In genomic region chr16:74666425-74667214, GRCh38 we compare ENCODE assay signal across 8 cellular contexts. TPM values are rescaled to one million over a fixed set of nuclear protein-coding genes. Genes with fewer than 3 reads are reported as not detected.
A peak's percentile ranks its signal among the peaks of the same experiment; 100 is the strongest.
DNase-seq lines count a peak whose midpoint lies in the region; ATAC-seq and TF ChIP-seq lines count a peak whose summit lies in the region.

RFWD3 (minus strand) TSS chr16:74666877; CDS start chr16:74661449, 5,428 bp downstream.

- peaks cover 25% of the 10 kb centered on the region for H3K36me3 ChIP-seq in H7 (replicated peaks; ENCODE audit: control insufficient read depth, insufficient read depth, low read length)

- peaks cover 34% of the 10 kb centered on the region for H3K4me1 Mint-ChIP-seq in nephron progenitor cell
- peaks cover 55% of the 10 kb centered on the region for H3K4me1 Mint-ChIP-seq in stimulated activated naive CD8-positive, alpha-beta T cell treated with anti-CD3 and anti-CD28 coated beads, Interleukin-15, amount 100 ng/mL, for 72 hours

- peaks cover 31% of the 10 kb centered on the region for H3K9me3 Mint-ChIP-seq in nephron progenitor cell
- no peaks in the 10 kb centered on the region for H3K9me3 Mint-ChIP-seq in stimulated activated naive CD8-positive, alpha-beta T cell treated with anti-CD3 and anti-CD28 coated beads, Interleukin-15, amount 100 ng/mL, for 72 hours

- H3K27me3 ChIP-seq in H7 (ENCODE audit: control insufficient read depth, insufficient read depth, low read length) = no peaks in the 10 kb centered on the region

- peak; percentile 100 for ATAC-seq in stimulated activated naive CD8-positive, alpha-beta T cell treated with anti-CD3 and anti-CD28 coated beads, Interleukin-15, amount 100 ng/mL, for 72 hours

- H3K27me3 Mint-ChIP-seq in nephron progenitor cell (ENCODE audit: low read depth, poor library complexity) = peaks cover 15% of the 10 kb centered on the region
- no peaks in the 10 kb centered on the region for H3K27me3 Mint-ChIP-seq in stimulated activated naive CD8-positive, alpha-beta T cell treated with anti-CD3 and anti-CD28 coated beads, Interleukin-15, amount 100 ng/mL, for 72 hours

- peak; percentile 99 for DNase-seq in ELF-1 (ENCODE audit: low read depth, low spot score)
- peak; percentile 99 for DNase-seq in H7
- DNase-seq in M059J (ENCODE audit: low read depth) = peak; percentile 98
- DNase-seq in SHP77 (lab: John Stamatoyannopoulos, UW) = peak; percentile 99
- peak; percentile 94 for DNase-seq in activated effector memory CD4-positive, alpha-beta T cell treated with Interleukin-2 at 50 U/mL for 16 hours
- DNase-seq in fibroblast of the conjunctiva (ENCODE audit: low read depth) = peak; percentile 98
- peak; percentile 90 for DNase-seq in nephron progenitor cell
- DNase-seq in stimulated activated naive CD8-positive, alpha-beta T cell treated with anti-CD3 and anti-CD28 coated beads, Interleukin-15, amount 100 ng/mL, for 72 hours = peak; percentile 96 to 98

- peak within 1 kb of the TSS; percentile 97 for H3K27ac Mint-ChIP-seq in nephron progenitor cell
- peak within 1 kb of the TSS; percentile 99 to 100 for H3K27ac Mint-ChIP-seq in stimulated activated naive CD8-positive, alpha-beta T cell treated with anti-CD3 and anti-CD28 coated beads, Interleukin-15, amount 100 ng/mL, for 72 hours

- H3K36me3 Mint-ChIP-seq in nephron progenitor cell (ENCODE audit: low read depth) = peaks cover 49% of the 10 kb centered on the region

- peak within 1 kb of the TSS; percentile 90 for H3K4me3 ChIP-seq in H7 (ENCODE audit: insufficient read depth, low read depth, low read length)

- TF ChIP-seq CTCF in nephron progenitor cell (IDR thresholded peaks at IDR 0.05) = no peak

- peak within 1 kb of the TSS; percentile 91 for H3K4me3 Mint-ChIP-seq in nephron progenitor cell
- H3K4me3 Mint-ChIP-seq in stimulated activated naive CD8-positive, alpha-beta T cell treated with anti-CD3 and anti-CD28 coated beads, Interleukin-15, amount 100 ng/mL, for 72 hours = peak within 1 kb of the TSS; percentile 90 to 93

RNA-seq across cellular contexts. Expression of gene RFWD3, which starts in this region (rescaled TPM):
- total RNA-seq in H7 (2014; rRNA removed; shearing (Covaris generic)) = 75.9 and 76.3 TPM in 2 replicates
- total RNA-seq in M059J (2014; rRNA removed; shearing (Covaris generic)) = 63.2 and 68.9 TPM in 2 replicates

Comparison
In these comparisons a context has a peak if more than half of its experiments do, and no peak if none do; other contexts are left out.
1. Peak in every context shown above with its lines: DNase-seq, ATAC-seq and H3K4me3 ChIP-seq.